8 cellular contexts compared by ENCODE assay signal in the genomic region with DNA sequence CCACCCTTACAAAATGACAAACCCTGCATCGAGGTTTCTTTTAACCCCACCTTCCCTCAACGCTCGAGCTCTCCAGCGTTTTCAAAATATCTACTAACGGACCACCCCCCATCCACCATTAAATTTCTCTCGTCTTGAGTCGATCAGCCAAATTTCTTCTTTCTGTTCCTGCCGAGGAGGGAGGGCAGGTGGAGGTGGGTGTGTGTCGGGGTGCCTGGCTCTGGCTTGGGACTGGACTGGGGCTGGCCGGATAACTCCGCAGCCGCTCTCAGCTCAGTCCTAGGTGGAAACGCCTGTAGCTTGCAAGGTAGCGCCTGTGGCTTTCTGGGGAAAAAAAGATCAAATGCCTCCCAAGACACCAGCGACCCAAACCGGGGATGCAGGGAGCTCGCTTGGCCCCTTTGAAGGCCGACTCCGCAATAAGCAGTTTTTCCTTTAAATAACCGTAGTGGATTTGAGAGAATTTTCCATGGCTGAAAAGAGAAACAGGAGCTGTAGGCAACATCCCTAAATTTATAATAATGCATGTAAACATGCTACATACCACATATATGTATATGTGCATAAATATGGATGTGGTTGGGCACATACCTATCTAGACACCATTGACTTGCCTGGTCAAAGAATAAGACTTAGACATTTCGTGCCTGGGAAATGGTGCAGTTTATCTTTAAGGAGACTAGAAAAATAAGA. TPM values are rescaled to one million over a fixed set of nuclear protein-coding genes. Genes with fewer than 3 reads are reported as not detected.
A peak's percentile ranks its signal among the peaks of the same experiment; 100 is the strongest.
DNase-seq lines count a peak whose midpoint lies in the region; ATAC-seq and TF ChIP-seq lines count a peak whose summit lies in the region.

No MANE protein-coding gene starts in this region.

- peak overlapping the region; percentile 41 for H3K4me2 ChIP-seq in OCI-LY7 (ENCODE audit: low read length)
- no peak overlapping the region for H3K4me2 ChIP-seq in Karpas-422 (ENCODE audit: low read depth, low read length, poor library complexity, severe bottlenecking)

- H3K27me3 ChIP-seq in esophagus (ENCODE audit: control insufficient read depth in 1 of 2, insufficient read depth in 2 of 2, low read length in 2 of 2) (no peaks in the 10 kb centered on the region), prostate gland (replicated peaks; ENCODE audit: insufficient read depth) (no peaks in the 10 kb centered on the region), Karpas-422 (ENCODE audit: low read length) (no peaks in the 10 kb centered on the region)

- no peaks in the 10 kb centered on the region for H3K36me3 Mint-ChIP-seq in activated T-cell treated with anti-CD3 and anti-CD28 coated beads, Interleukin-2, amount 50 U/mL, for 24 hours (ENCODE audit: low read depth)

- no peak overlapping the region for H3K27ac Mint-ChIP-seq in activated T-cell treated with anti-CD3 and anti-CD28 coated beads, Interleukin-2, amount 50 U/mL, for 24 hours

- DNase-seq in activated T-cell treated with anti-CD3 and anti-CD28 coated beads, Interleukin-2, amount 50 U/mL, for 24 hours, result peak; percentile 37
- DNase-seq in activated T-cell treated with anti-CD3 and anti-CD28 coated beads for 4 hours, result no peak
- no peak for DNase-seq in OCI-LY7 (ENCODE audit: low spot score)
- no peak for DNase-seq in prostate gland (ENCODE audit: low spot score)
- no peak for DNase-seq in SIG-M5 treated with dmso at 0.1 percent for 504 hours (lab: John Stamatoyannopoulos, UW; ENCODE audit: unreplicated experiment)
- no peak for DNase-seq in Karpas-422

- H3K27ac ChIP-seq in OCI-LY7 (ENCODE audit: low read depth, low read length, poor library complexity, severe bottlenecking) (no peak overlapping the region), esophagus (ENCODE audit: low read depth in 2 of 2, low read length in 1 of 2) (no peak overlapping the region), prostate gland (peak overlapping the region; percentile 56 to 68), Karpas-422 (ENCODE audit: low read length) (no peak overlapping the region)

- ATAC-seq in HG03378 (IDR thresholded peaks at IDR 0.05; ENCODE audit: unreplicated experiment), result no peak

- TF ChIP-seq CTCF in OCI-LY7 (conservative IDR thresholded peaks at IDR 0.05; ENCODE audit: low read length) (no peak), prostate gland (IDR thresholded peaks at IDR 0.05) (peak in 1 of 4 experiments; percentile 5)

- POLR2A ChIA-PET in OCI-LY7 (lab: Charles Lee), result interaction anchor here (0.6 kb wide), 1 partner anchor 182 kb away, joined by 3 read pairs; no protein-coding TSS in a partner anchor

- no peak overlapping the region for H2AFZ ChIP-seq in OCI-LY7 (ENCODE audit: low read length)
- no peak overlapping the region for H2AFZ ChIP-seq in Karpas-422 (ENCODE audit: low read length)

- no peaks in the 10 kb centered on the region for H3K4me1 ChIP-seq in OCI-LY7 (ENCODE audit: insufficient read depth, low read length, poor library complexity, severe bottlenecking)
- H3K4me1 ChIP-seq in esophagus (ENCODE audit: control insufficient read depth in 2 of 2, insufficient read depth in 2 of 2, low read length in 1 of 2), result peaks cover 11 to 13% of the 10 kb centered on the region in 2 donors
- H3K4me1 ChIP-seq in prostate gland (replicated peaks), result no peaks in the 10 kb centered on the region
- H3K4me1 ChIP-seq in Karpas-422 (ENCODE audit: low read length), result no peaks in the 10 kb centered on the region

- WGBS in esophagus, 2 donors, result 3 to 4% methylated on average over 21 of the region's 21 CpGs
- 1% methylated on average over 21 of the region's 21 CpGs for WGBS in prostate gland

- no peak overlapping the region for H3K9ac ChIP-seq in Karpas-422 (ENCODE audit: low read length)

- intact Hi-C loops in OCI-LY7 (cut with micrococcal nuclease; ENCODE audit: unreplicated experiment) (loop anchor here (5.0 kb wide), 1 partner anchor 460 kb away; no protein-coding TSS in a partner anchor), prostate gland (cut with DNase I) (loop anchor here (10.0 kb wide), 1 partner anchor 463 kb away; no protein-coding TSS in a partner anchor)

- peaks cover 56% of the 10 kb centered on the region for H3K27me3 Mint-ChIP-seq in activated T-cell treated with anti-CD3 and anti-CD28 coated beads, Interleukin-2, amount 50 U/mL, for 24 hours

- H3K79me2 ChIP-seq in OCI-LY7 (ENCODE audit: insufficient read depth, low read depth, low read length) (no peaks in the 10 kb centered on the region), Karpas-422 (ENCODE audit: low read length) (no peaks in the 10 kb centered on the region)

- no peaks in the 10 kb centered on the region for H3K9me3 Mint-ChIP-seq in activated T-cell treated with anti-CD3 and anti-CD28 coated beads, Interleukin-2, amount 50 U/mL, for 24 hours

- peak overlapping the region; percentile 74 for H3K4me3 Mint-ChIP-seq in activated T-cell treated with anti-CD3 and anti-CD28 coated beads, Interleukin-2, amount 50 U/mL, for 24 hours

- H3K36me3 ChIP-seq in OCI-LY7 (ENCODE audit: insufficient read depth, low read length) (no peaks in the 10 kb centered on the region), esophagus (ENCODE audit: control insufficient read depth in 2 of 2, insufficient read depth in 2 of 2, low read length in 1 of 2) (no peaks in the 10 kb centered on the region), prostate gland (no peaks in the 10 kb centered on the region), Karpas-422 (ENCODE audit: insufficient read depth, low read length) (no peaks in the 10 kb centered on the region)

- H3K4me3 ChIP-seq in OCI-LY7 (ENCODE audit: low read depth, low read length, poor library complexity, severe bottlenecking) (peak overlapping the region; percentile 23), esophagus (ENCODE audit: low read depth in 1 of 2, low read length in 2 of 2) (peak overlapping the region; percentile 47 to 52), prostate gland (peak overlapping the region; percentile 41 to 58), Karpas-422 (ENCODE audit: low read length) (no peak overlapping the region)

- TF ChIP-seq POLR2A in prostate gland (IDR thresholded peaks at IDR 0.05), result no peak

- no TSS peak for BruUV-seq in OCI-LY7 (replicated peaks; lab: Mats Ljungman, UMichigan)

- peaks cover 23% of the 10 kb centered on the region for H3K4me1 Mint-ChIP-seq in activated T-cell treated with anti-CD3 and anti-CD28 coated beads, Interleukin-2, amount 50 U/mL, for 24 hours (ENCODE audit: low read depth)

- H3K9me2 ChIP-seq in OCI-LY7 (ENCODE audit: insufficient read depth, low read length) (no peaks in the 10 kb centered on the region), Karpas-422 (replicated peaks; ENCODE audit: insufficient read depth, low read length) (no peaks in the 10 kb centered on the region)

- no peaks in the 10 kb centered on the region for H3K9me3 ChIP-seq in OCI-LY7 (ENCODE audit: low read length)
- H3K9me3 ChIP-seq in esophagus (ENCODE audit: control insufficient read depth in 2 of 2, insufficient read depth in 1 of 2, low read depth in 1 of 2, low read length in 1 of 2), result no peaks in the 10 kb centered on the region
- no peaks in the 10 kb centered on the region for H3K9me3 ChIP-seq in prostate gland
- no peaks in the 10 kb centered on the region for H3K9me3 ChIP-seq in Karpas-422 (ENCODE audit: low read length)

- H4K20me1 ChIP-seq in OCI-LY7 (ENCODE audit: insufficient read depth, low read length) (no peaks in the 10 kb centered on the region), Karpas-422 (ENCODE audit: insufficient read depth, low read depth, low read length) (no peaks in the 10 kb centered on the region)

- CTCF ChIA-PET in OCI-LY7 (lab: Charles Lee; ENCODE audit: unreplicated experiment), result interaction anchor here (0.5 kb wide), 1 partner anchor 580 kb away, joined by 3 read pairs; no protein-coding TSS in a partner anchor

RNA-seq across cellular contexts. Expression of gene TMEM178B, which starts 1.9 kb away (rescaled TPM):
- not detected in 2 replicates for total RNA-seq in OCI-LY7 (2014; rRNA removed; shearing (Covaris generic))
- total RNA-seq in OCI-LY7 (2022) (not detected in 2 replicates), prostate gland (1 to 10 TPM; 3.4 to 5.2 TPM)
- under 1 TPM; 0.21 to 0.26 TPM for polyA plus RNA-seq in esophagus
- total RNA-seq in Karpas-422 (2014; rRNA removed; shearing (Covaris generic); ENCODE audit: low replicate concordance), result not detected in 2 replicates

RNA-seq across cellular contexts. Expression of gene MRPS33, which starts 57.2 kb away (rescaled TPM):
- total RNA-seq in OCI-LY7 (2014; rRNA removed; shearing (Covaris generic)), result 21.1 and 42.0 TPM in 2 replicates
- 71.9 and 78.2 TPM in 2 replicates for total RNA-seq in OCI-LY7 (2022)
- 10 to 100 TPM; 40.9 to 71.4 TPM for polyA plus RNA-seq in esophagus
- 10 to 100 TPM; 30.0 to 43.0 TPM for total RNA-seq in prostate gland
- total RNA-seq in Karpas-422 (2014; rRNA removed; shearing (Covaris generic); ENCODE audit: low replicate concordance), result 25.2 and 26.8 TPM in 2 replicates

Comparison
In these comparisons a context has a peak if more than half of its experiments do, and no peak if none do; other contexts are left out.
1. H3K27ac ChIP-seq: peak in prostate gland (2 of 2); none in OCI-LY7 (single experiment), esophagus (0 of 2) and Karpas-422 (single experiment).